In genomic region chr9:37466037-37466709, GRCh38 we compare ENCODE assay signal across 8 cellular contexts. TPM values are rescaled to one million over a fixed set of nuclear protein-coding genes. Genes with fewer than 3 reads are reported as not detected.
DNase-seq lines count a peak whose midpoint lies in the region; ATAC-seq, FAIRE-seq and TF ChIP-seq lines count a peak whose summit lies in the region.

No MANE protein-coding gene starts in this region.

- no peaks in the 10 kb centered on the region for H3K9me3 Mint-ChIP-seq in activated naive CD8-positive, alpha-beta T cell treated with anti-CD3 and anti-CD28 coated beads, Interleukin-2, amount 50 U/mL, for 24 hours

- H3K27ac ChIP-seq in heart right ventricle (peak overlapping the region; percentile 38 to 99 (median 96)), pancreas (peak overlapping the region; percentile 89 to 96 (median 92))

- H3K4me1 Mint-ChIP-seq in activated naive CD8-positive, alpha-beta T cell treated with anti-CD3 and anti-CD28 coated beads, Interleukin-2, amount 50 U/mL, for 24 hours, result peaks cover 48% of the 10 kb centered on the region

- H3K36me3 ChIP-seq in NT2/D1 (ENCODE audit: insufficient read depth, insufficient read length, low read length) (peaks cover 11% of the 10 kb centered on the region), heart right ventricle (no peaks in the 10 kb centered on the region), pancreas (no peaks in the 10 kb centered on the region)

- H3K4me3 ChIP-seq in GM12875 (ENCODE audit: low read depth, low read length) (peak overlapping the region; percentile 71), NT2/D1 (ENCODE audit: insufficient read length, low read depth) (peak overlapping the region; percentile 91), heart right ventricle (peak overlapping the region; percentile 64 to 99 (median 86)), pancreas (peak overlapping the region; percentile 41 to 94 (median 52))

- no peaks in the 10 kb centered on the region for H3K9me3 ChIP-seq in NT2/D1 (ENCODE audit: insufficient read depth, low read length)
- no peaks in the 10 kb centered on the region for H3K9me3 ChIP-seq in heart right ventricle
- H3K9me3 ChIP-seq in pancreas, result no peaks in the 10 kb centered on the region

- DNase-seq in NT2/D1 (ENCODE audit: low read depth, low spot score) (peak; percentile 83), heart right ventricle (peak; percentile 64 to 68), pancreas (peak; percentile 73 to 90 (median 80)), GM20000 (ENCODE audit: low spot score) (no peak)
- peak; percentile 34 for DNase-seq in activated naive CD8-positive, alpha-beta T cell treated with anti-CD3 and anti-CD28 coated beads, Interleukin-2, amount 50 U/mL, for 24 hours

- FAIRE-seq in A204.1 (lab: Jason Lieb, UNC) (peak; percentile 43), pancreas (lab: Jason Lieb, UNC) (no peak)

- no peaks in the 10 kb centered on the region for H3K27me3 Mint-ChIP-seq in activated naive CD8-positive, alpha-beta T cell treated with anti-CD3 and anti-CD28 coated beads, Interleukin-2, amount 50 U/mL, for 24 hours

- peak overlapping the region; percentile 93 for H3K4me3 Mint-ChIP-seq in activated naive CD8-positive, alpha-beta T cell treated with anti-CD3 and anti-CD28 coated beads, Interleukin-2, amount 50 U/mL, for 24 hours

- 0% methylated on average over 47 of the region's 47 CpGs for WGBS in heart right ventricle, 2 donors
- WGBS in pancreas, 2 donors, result 0 to 1% methylated on average over 47 of the region's 47 CpGs

- peaks cover 3% of the 10 kb centered on the region for H3K4me1 ChIP-seq in NT2/D1 (ENCODE audit: insufficient read depth, insufficient read length)
- H3K4me1 ChIP-seq in heart right ventricle, result peaks cover 2 to 39% (median 32%) of the 10 kb centered on the region in 9 donors
- peaks cover 14 to 20% (median 18%) of the 10 kb centered on the region in 3 donors for H3K4me1 ChIP-seq in pancreas

- peak; percentile 2 for ATAC-seq in HG03135 (IDR thresholded peaks at IDR 0.05; ENCODE audit: unreplicated experiment)
- ATAC-seq in activated naive CD8-positive, alpha-beta T cell treated with anti-CD3 and anti-CD28 coated beads, Interleukin-2, amount 50 U/mL, for 24 hours, result no peak
- peak; percentile 4 to 39 (median 30) for ATAC-seq in heart right ventricle
- ATAC-seq in pancreas, result peak; percentile 18 to 53 (median 34)

- TF ChIP-seq CTCF in GM12875 (IDR thresholded peaks at IDR 0.05; ENCODE audit: borderline replicate concordance, insufficient read depth, low read depth, low read length), result no peak
- TF ChIP-seq CTCF in heart right ventricle (IDR thresholded peaks at IDR 0.05), result no peak
- TF ChIP-seq CTCF in pancreas (IDR thresholded peaks at IDR 0.05), result no peak
- no peak for TF ChIP-seq CTCF in GM20000 (IDR thresholded peaks at IDR 0.05; ENCODE audit: extremely low read depth, missing control alignments)

- intact Hi-C loops in heart right ventricle (cut with DNase I), result loop anchor here in 4 of 10 donors (1.0 to 5.0 kb wide), 3 partner anchors 43 to 44 kb away; partner anchors contain the start of gene GRHPR (in 4 of the 4)
- intact Hi-C loops in pancreas (cut with DNase I), result no loop called here

- H3K27ac Mint-ChIP-seq in activated naive CD8-positive, alpha-beta T cell treated with anti-CD3 and anti-CD28 coated beads, Interleukin-2, amount 50 U/mL, for 24 hours, result peak overlapping the region; percentile 96

- H3K27me3 ChIP-seq in NT2/D1 (ENCODE audit: insufficient read depth, insufficient read length) (no peaks in the 10 kb centered on the region), heart right ventricle (no peaks in the 10 kb centered on the region), pancreas (no peaks in the 10 kb centered on the region)

- H3K36me3 Mint-ChIP-seq in activated naive CD8-positive, alpha-beta T cell treated with anti-CD3 and anti-CD28 coated beads, Interleukin-2, amount 50 U/mL, for 24 hours (ENCODE audit: low read depth), result peaks cover 5% of the 10 kb centered on the region

- peak overlapping the region; percentile 98 for H3K9ac ChIP-seq in NT2/D1 (ENCODE audit: insufficient read length, low read depth)

RNA-seq across cellular contexts. Expression of gene ZBTB5, which starts 0.9 kb away (rescaled TPM):
- 1 to 10 TPM; 5.4 to 7.5 (median 6.3) TPM for total RNA-seq in heart right ventricle
- polyA plus RNA-seq in heart right ventricle, result 1 to 10 TPM; 2.1 to 3.9 TPM
- total RNA-seq in pancreas, result 1 to 10 TPM; 4.2 to 7.5 (median 4.8) TPM
- 1 to 10 TPM; 2.8 to 4.9 TPM for polyA plus RNA-seq in pancreas

RNA-seq across cellular contexts. Expression of gene POLR1E, which starts 19.6 kb away (rescaled TPM):
- 10 to 100 TPM in 9 of 10 donors, 1 to 10 TPM in 1; 8.5 to 28.8 (median 20.4) TPM for total RNA-seq in heart right ventricle
- polyA plus RNA-seq in heart right ventricle, result 10 to 100 TPM in 1 of 2 donors, 1 to 10 TPM in 1; 5.0 to 16.6 TPM
- total RNA-seq in pancreas, result 10 to 100 TPM; 15.8 to 30.1 (median 21.3) TPM
- polyA plus RNA-seq in pancreas, result 10 to 100 TPM; 11.9 to 12.8 TPM

RNA-seq across cellular contexts. Expression of gene GRHPR, which starts 43.7 kb away (rescaled TPM):
- total RNA-seq in heart right ventricle, result 100 to 1,000 TPM; 101 to 142 (median 114) TPM
- polyA plus RNA-seq in heart right ventricle, result 100 to 1,000 TPM in 1 of 2 donors, 10 to 100 TPM in 1; 61.5 to 151 TPM
- 10 to 100 TPM; 36.2 to 50.2 (median 43.3) TPM for total RNA-seq in pancreas
- 10 to 100 TPM; 30.2 to 54.3 TPM for polyA plus RNA-seq in pancreas
